In the genomic region with DNA sequence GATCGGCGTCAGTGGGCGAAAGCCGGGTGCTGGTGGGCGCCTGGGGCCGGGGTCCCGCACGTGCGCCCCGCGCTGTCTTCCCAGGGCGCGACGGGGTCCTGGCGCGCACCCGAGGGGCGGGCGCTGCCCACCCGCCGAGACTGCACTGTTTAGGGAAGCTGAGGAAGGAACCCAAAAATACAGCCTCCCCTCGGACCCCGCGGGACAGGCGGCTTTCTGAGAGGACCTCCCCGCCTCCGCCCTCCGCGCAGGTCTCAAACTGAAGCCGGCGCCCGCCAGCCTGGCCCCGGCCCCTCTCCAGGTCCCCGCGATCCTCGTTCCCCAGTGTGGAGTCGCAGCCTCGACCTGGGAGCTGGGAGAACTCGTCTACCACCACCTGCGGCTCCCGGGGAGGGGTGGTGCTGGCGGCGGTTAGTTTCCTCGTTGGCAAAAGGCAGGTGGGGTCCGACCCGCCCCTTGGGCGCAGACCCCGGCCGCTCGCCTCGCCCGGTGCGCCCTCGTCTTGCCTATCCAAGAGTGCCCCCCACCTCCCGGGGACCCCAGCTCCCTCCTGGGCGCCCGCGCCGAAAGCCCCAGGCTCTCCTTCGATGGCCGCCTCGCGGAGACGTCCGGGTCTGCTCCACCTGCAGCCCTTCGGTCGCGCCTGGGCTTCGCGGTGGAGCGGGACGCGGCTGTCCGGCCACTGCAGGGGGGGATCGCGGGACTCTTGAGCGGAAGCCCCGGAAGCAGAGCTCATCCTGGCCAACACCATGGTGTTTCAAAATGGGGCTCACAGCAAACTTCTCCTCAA, we compare ENCODE assay signal across 8 cellular contexts. TPM values are rescaled to one million over a fixed set of nuclear protein-coding genes. Genes with fewer than 3 reads are reported as not detected.
A peak's percentile ranks its signal among the peaks of the same experiment; 100 is the strongest.
DNase-seq lines count a peak whose midpoint lies in the region; ATAC-seq and TF ChIP-seq lines count a peak whose summit lies in the region.

No MANE protein-coding gene starts in this region.

- peak overlapping the region; percentile 64 to 87 (median 81) for H3K4me3 Mint-ChIP-seq in brain

- 1% methylated on average over 26 to 33 of the region's 78 CpGs for WGBS in thyroid gland, 2 donors

- DNase-seq in kidney tubule cell (ENCODE audit: low spot score), result peak; percentile 62
- peak; percentile 65 to 67 for DNase-seq in thyroid gland
- DNase-seq in NCI-H1436 treated with DMSO at 0.1 percent for 48 hours (lab: John Stamatoyannopoulos, UW), result no peak
- no peak for DNase-seq in NCI-H2107 (lab: John Stamatoyannopoulos, UW)
- DNase-seq in NOMO-1 treated with dmso at 0.1 percent for 144 hours (lab: John Stamatoyannopoulos, UW; ENCODE audit: unreplicated experiment), result no peak
- no peak for DNase-seq in stimulated activated naive CD4-positive, alpha-beta T cell (lab: John Stamatoyannopoulos, UW)

- H3K9me3 Mint-ChIP-seq in brain, result peaks cover 0 to 6% (median 0%) of the 10 kb centered on the region in 5 experiments

- peak overlapping the region; percentile 91 to 97 (median 96) for H3K27ac ChIP-seq in thyroid gland

- peak; percentile 28 for ATAC-seq in HG03432 (IDR thresholded peaks at IDR 0.05; ENCODE audit: unreplicated experiment)

- peak in 1 of 2 donors; percentile 25 for TF ChIP-seq POLR2A in thyroid gland (IDR thresholded peaks at IDR 0.05)

- no peaks in the 10 kb centered on the region for H3K36me3 ChIP-seq in thyroid gland

- peaks cover 41 to 49% of the 10 kb centered on the region in 2 donors for H3K4me1 ChIP-seq in thyroid gland

- H3K27me3 Mint-ChIP-seq in brain, result peaks cover 38% of the 10 kb centered on the region

- TF ChIP-seq CTCF in brain (conservative IDR thresholded peaks at IDR 0.05) (no peak), thyroid gland (IDR thresholded peaks at IDR 0.05) (peak in 1 of 6 experiments; percentile 8)

- H3K36me3 Mint-ChIP-seq in brain, result no peaks in the 10 kb centered on the region

- intact Hi-C loops in thyroid gland (cut with DNase I), result no loop called here

- H3K27me3 ChIP-seq in thyroid gland, result no peaks in the 10 kb centered on the region

- peak overlapping the region in 2 of 5 experiments; percentile 61 to 66 for H3K27ac Mint-ChIP-seq in brain

- H3K4me3 ChIP-seq in thyroid gland (replicated peaks in 1 of 3), result peak overlapping the region; percentile 57 to 89 (median 71)

- no peaks in the 10 kb centered on the region for H3K9me3 ChIP-seq in thyroid gland

- H3K4me1 Mint-ChIP-seq in brain, result peaks cover 44% of the 10 kb centered on the region

RNA-seq across cellular contexts. Expression of a gene that starts 1.1 kb away (rescaled TPM):
- 15.0 TPM for polyA plus RNA-seq in brain (ENCODE audit: insufficient read depth, low read depth, low replicate concordance)
- 10 to 100 TPM; 57.5 to 96.2 (median 84.7) TPM for total RNA-seq in thyroid gland

Comparison
In these comparisons a context has a peak if more than half of its experiments do, and no peak if none do; other contexts are left out.
1. DNase-seq: peak in kidney tubule cell (single experiment) and thyroid gland (2 of 2); none in NCI-H1436 treated with DMSO at 0.1 percent for 48 hours (single experiment), NCI-H2107 (single experiment), NOMO-1 treated with dmso at 0.1 percent for 144 hours (single experiment) and stimulated activated naive CD4-positive, alpha-beta T cell (0 of 6).